Comparison of ENCODE assay signal across 11 cellular contexts in the genomic region with DNA sequence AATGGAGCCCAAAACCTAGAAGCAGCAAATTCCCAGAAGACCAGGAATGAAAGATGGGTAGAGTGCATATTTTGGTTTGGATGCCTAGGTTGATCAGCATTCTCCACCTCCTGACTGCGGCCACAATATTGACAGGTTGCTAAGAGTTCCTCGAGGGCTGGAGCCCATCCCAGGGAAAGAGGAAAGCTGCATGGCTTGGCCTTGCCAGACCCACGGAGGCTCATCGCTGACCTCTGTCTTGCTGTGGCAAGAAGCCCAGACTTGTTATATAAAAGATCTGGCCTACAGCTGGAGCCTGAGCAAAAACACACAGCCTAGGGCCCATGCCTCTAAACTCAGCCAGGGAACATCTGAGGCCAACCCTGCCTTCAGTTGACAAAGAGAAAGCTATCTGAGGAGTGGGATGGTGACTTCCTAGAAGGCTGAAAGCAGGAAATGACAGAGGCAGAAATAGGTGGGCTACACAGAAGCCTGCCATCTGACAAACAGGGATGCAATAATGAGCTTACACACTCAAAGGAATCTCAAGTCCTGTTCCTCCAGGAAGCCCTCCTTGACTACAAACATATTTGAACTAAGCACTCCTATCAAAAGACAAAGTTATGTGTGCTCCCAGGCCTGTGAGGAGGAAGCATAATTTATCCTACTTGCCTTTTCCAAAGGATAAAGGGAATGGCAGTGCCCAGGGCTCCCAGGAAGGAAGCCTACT. TPM values are rescaled to one million over a fixed set of nuclear protein-coding genes. Genes with fewer than 3 reads are reported as not detected.
DNase-seq lines count a peak whose midpoint lies in the region; ATAC-seq, FAIRE-seq and TF ChIP-seq lines count a peak whose summit lies in the region.
"Had no signal": no experiment of that assay in that cellular context is flagged by ENCODE, and none has a peak within 500 bp of the region (broad histone marks: within the 10 kb centered on the region; RNA-seq: fewer than 3 reads in every experiment).

No MANE protein-coding gene starts in this region.

- DNase-seq in NCI-H2196 (lab: John Stamatoyannopoulos, UW; ENCODE audit: unreplicated experiment), result peak; percentile 75
- peak; percentile 20 for DNase-seq in dedifferentiated amniotic fluid mesenchymal stem cell (ENCODE audit: extremely low spot score)
- peak; percentile 69 to 91 (median 88) for DNase-seq in right lobe of liver
- peak; percentile 36 for DNase-seq in superior temporal gyrus (ENCODE audit: extremely low spot score)
- no peak for DNase-seq in chondrocyte (ENCODE audit: low spot score)
- DNase-seq in NCI-H2081 treated with DMSO at 0.1 percent for 48 hours (lab: John Stamatoyannopoulos, UW), result no peak
- DNase-seq in GM19239 (ENCODE audit: insufficient read length, low spot score), result no peak
- DNase-seq in endodermal cell, result no peak
- DNase-seq: SJCRH30; stimulated activated CD4-positive, alpha-beta T cell treated with anti-CD3 and anti-CD28 coated beads, Interleukin-4, amount 100 ng/mL, for 24 hours had no signal

- ATAC-seq in right lobe of liver, result peak; percentile 95 to 97 (median 96)

- H3K9ac ChIP-seq in endodermal cell (ENCODE audit: extremely low read depth, low read length, poor library complexity, severe bottlenecking), result no peak overlapping the region

- peaks cover 0 to 14% (median 6%) of the 10 kb centered on the region in 4 donors for H3K4me1 ChIP-seq in right lobe of liver
- no peaks in the 10 kb centered on the region for H3K4me1 ChIP-seq in endodermal cell (ENCODE audit: control insufficient read depth, insufficient read depth, low read length)

- H3K4me1 Mint-ChIP-seq in chondrocyte (ENCODE audit: low read depth) (no peaks in the 10 kb centered on the region), endodermal cell (no peaks in the 10 kb centered on the region)

- peaks cover 4% of the 10 kb centered on the region for H3K36me3 Mint-ChIP-seq in chondrocyte (ENCODE audit: low read depth)
- H3K36me3 Mint-ChIP-seq in endodermal cell (ENCODE audit: low read depth), result peaks cover 42% of the 10 kb centered on the region

- H3K4me3 Mint-ChIP-seq in chondrocyte (ENCODE audit: unreplicated experiment) (no peak overlapping the region), endodermal cell (no peak overlapping the region)

- TF ChIP-seq CTCF in right lobe of liver (IDR thresholded peaks at IDR 0.05) (no peak), chondrocyte (IDR thresholded peaks at IDR 0.05) (no peak), endodermal cell (conservative IDR thresholded peaks at IDR 0.05) (no peak)

- H3K9me3 Mint-ChIP-seq in chondrocyte (ENCODE audit: low read depth) (peaks cover 7% of the 10 kb centered on the region), endodermal cell (peaks cover 8% of the 10 kb centered on the region)

- 0% methylated on average over 4 of the region's 4 CpGs for WGBS in right lobe of liver (ENCODE audit: insufficient coverage, low coverage, low lambda C conversion rate, missing lambda C conversion rate)
- WGBS in endodermal cell (ENCODE audit: insufficient coverage in 1 of 2, insufficient read length in 1 of 2), 2 experiments, result 93 to 100% methylated on average over 2 to 4 of the region's 4 CpGs

- FAIRE-seq in GM19239 (lab: Jason Lieb, UNC), result no peak
- FAIRE-seq: colon had no signal

- H3K27ac ChIP-seq in right lobe of liver (peak overlapping the region in 2 of 3 donors; percentile 60), endodermal cell (ENCODE audit: low read depth, low read length) (no peak overlapping the region)
- H3K27ac ChIP-seq: SJCRH30 had no signal

- no peaks in the 10 kb centered on the region for H3K36me3 ChIP-seq in right lobe of liver
- peaks cover 2% of the 10 kb centered on the region for H3K36me3 ChIP-seq in endodermal cell (ENCODE audit: control insufficient read depth, insufficient read depth, low read length)
- H3K36me3 ChIP-seq: SJCRH30 had no signal

- intact Hi-C loops in right lobe of liver (cut with DNase I), result no loop called here

- H3K27me3 Mint-ChIP-seq in chondrocyte (ENCODE audit: low read depth), result no peaks in the 10 kb centered on the region
- H3K27me3 Mint-ChIP-seq in endodermal cell (ENCODE audit: insufficient read depth), result no peaks in the 10 kb centered on the region

- TF ChIP-seq POLR2A in right lobe of liver (IDR thresholded peaks at IDR 0.05), result no peak

- H3K27ac Mint-ChIP-seq in chondrocyte (ENCODE audit: unreplicated experiment), result no peak overlapping the region
- H3K27ac Mint-ChIP-seq in endodermal cell, result no peak overlapping the region

- H3K9me3 ChIP-seq in right lobe of liver, result no peaks in the 10 kb centered on the region
- H3K9me3 ChIP-seq in endodermal cell (ENCODE audit: control insufficient read depth, low read length), result peaks cover 12% of the 10 kb centered on the region
- H3K9me3 ChIP-seq: SJCRH30 had no signal

- H3K27me3 ChIP-seq in right lobe of liver (no peaks in the 10 kb centered on the region), endodermal cell (ENCODE audit: control insufficient read depth, insufficient read depth, low read length, poor library complexity, severe bottlenecking) (no peaks in the 10 kb centered on the region)
- H3K27me3 ChIP-seq: SJCRH30 had no signal

- H3K4me3 ChIP-seq in right lobe of liver (no peak overlapping the region), endodermal cell (ENCODE audit: low read length) (no peak overlapping the region)
- H3K4me3 ChIP-seq: SJCRH30 had no signal

RNA-seq across cellular contexts. Expression of gene SLC35B1, which starts 22.5 kb away (rescaled TPM):
- total RNA-seq in right lobe of liver (10 to 100 TPM; 31.7 to 80.0 (median 56.9) TPM), chondrocyte (45.2 to 62.8 TPM (median 45.3 TPM) in 3 replicates), endodermal cell (10 to 100 TPM; 59.4 to 80.5 TPM)
- 69.1 TPM for polyA plus RNA-seq in endodermal cell (2013, experiment 1 of 2)
- polyA plus RNA-seq in endodermal cell (2013, experiment 2 of 2), result 55.1 TPM

RNA-seq across cellular contexts. Expression of gene FAM117A, which starts 33.7 kb away (rescaled TPM):
- 1 to 10 TPM; 4.4 to 7.3 (median 5.9) TPM for total RNA-seq in right lobe of liver
- 3.1 to 3.4 TPM (median 3.3 TPM) in 3 replicates for total RNA-seq in chondrocyte
- total RNA-seq in endodermal cell, result 10 to 100 TPM; 15.4 to 16.8 TPM
- 23.3 TPM for polyA plus RNA-seq in endodermal cell (2013, experiment 1 of 2)
- 20.1 TPM for polyA plus RNA-seq in endodermal cell (2013, experiment 2 of 2)

RNA-seq across cellular contexts. Expression of gene SPOP, which starts 52.3 kb away (rescaled TPM):
- total RNA-seq in right lobe of liver (10 to 100 TPM; 26.9 to 41.0 (median 34.1) TPM), chondrocyte (62.9 to 69.6 TPM (median 63.8 TPM) in 3 replicates), endodermal cell (10 to 100 TPM; 39.9 to 41.3 TPM)
- polyA plus RNA-seq in endodermal cell (2013, experiment 1 of 2), result 54.5 TPM
- polyA plus RNA-seq in endodermal cell (2013, experiment 2 of 2), result 42.8 TPM

RNA-seq across cellular contexts. Expression of gene KAT7, which starts 58.2 kb away (rescaled TPM):
- total RNA-seq in right lobe of liver, result 10 to 100 TPM; 10.8 to 21.3 (median 15.2) TPM
- total RNA-seq in chondrocyte, result 32.0 to 42.8 TPM (median 33.1 TPM) in 3 replicates
- total RNA-seq in endodermal cell, result 10 to 100 TPM; 77.8 to 80.5 TPM
- polyA plus RNA-seq in endodermal cell (2013, experiment 1 of 2), result 67.6 TPM
- polyA plus RNA-seq in endodermal cell (2013, experiment 2 of 2), result 54.9 TPM

Comparison
In these comparisons a context has a peak if more than half of its experiments do, and no peak if none do; other contexts are left out.
1. DNase-seq: peak in NCI-H2196 (single experiment), dedifferentiated amniotic fluid mesenchymal stem cell (single experiment), right lobe of liver (3 of 3) and superior temporal gyrus (single experiment); none in chondrocyte (single experiment), NCI-H2081 treated with DMSO at 0.1 percent for 48 hours (single experiment), GM19239 (single experiment) and endodermal cell (single experiment).